ENCODE assay signal across 20 cellular contexts in genomic region chr11:122105009-122105828, GRCh38. TPM values are rescaled to one million over a fixed set of nuclear protein-coding genes. Genes with fewer than 3 reads are reported as not detected.
DNase-seq lines count a peak whose midpoint lies in the region; ATAC-seq and TF ChIP-seq lines count a peak whose summit lies in the region.
"Had no signal": no experiment of that assay in that cellular context is flagged by ENCODE, and none has a peak within 500 bp of the region (broad histone marks: within the 10 kb centered on the region; RNA-seq: fewer than 3 reads in every experiment).

No MANE protein-coding gene starts in this region.

- POLR2A ChIA-PET in RWPE1 (lab: Yijun Ruan, JAX; ENCODE audit: low non-redundant PET), result no interaction called here

- peaks cover 94% of the 10 kb centered on the region for H3K79me2 ChIP-seq in fibroblast of lung (ENCODE audit: control insufficient read depth, insufficient read depth, low read length)

- no peak overlapping the region for H3K9ac ChIP-seq in fibroblast of lung (ENCODE audit: insufficient read depth, low read length)

- no peak for TF ChIP-seq POLR2A in gastrocnemius medialis (IDR thresholded peaks at IDR 0.05)

- H3K9me3 ChIP-seq in fibroblast of lung (ENCODE audit: control insufficient read depth, insufficient read depth, low read depth, low read length) (no peaks in the 10 kb centered on the region), thoracic aorta (no peaks in the 10 kb centered on the region), gastrocnemius medialis (no peaks in the 10 kb centered on the region)
- H3K9me3 ChIP-seq: Caco-2, testis had no signal

- peak overlapping the region; percentile 8 for H3K4me2 ChIP-seq in fibroblast of lung (ENCODE audit: extremely low read depth, insufficient read depth, low read length)

- no peak overlapping the region for H3K4me3 ChIP-seq in fibroblast of lung (replicated peaks in 1 of 4; ENCODE audit: control extremely low read depth in 1 of 4, insufficient read depth in 1 of 4, low read depth in 3 of 4, low read length in 4 of 4)
- H3K4me3 ChIP-seq in thoracic aorta, result peak overlapping the region; percentile 13
- H3K4me3 ChIP-seq in gastrocnemius medialis, result no peak overlapping the region
- H3K4me3 ChIP-seq: testis had no signal

- CTCF ChIA-PET in RWPE1 (lab: Yijun Ruan, JAX), result no interaction called here

- H3K36me3 ChIP-seq in fibroblast of lung (ENCODE audit: control insufficient read depth, insufficient read depth, low read length), result peaks cover 11% of the 10 kb centered on the region
- H3K36me3 ChIP-seq in thoracic aorta, result no peaks in the 10 kb centered on the region
- H3K36me3 ChIP-seq in gastrocnemius medialis, result no peaks in the 10 kb centered on the region

- H3K27ac ChIP-seq in RWPE1 (peak overlapping the region; percentile 63), fibroblast of lung (ENCODE audit: insufficient read depth, low read length) (no peak overlapping the region), thoracic aorta (peak overlapping the region; percentile 71 to 96), gastrocnemius medialis (no peak overlapping the region)
- H3K27ac ChIP-seq: testis had no signal

- peaks cover 27% of the 10 kb centered on the region for H3K4me1 ChIP-seq in fibroblast of lung (ENCODE audit: control insufficient read depth, extremely low read depth, insufficient read depth, low read length)
- H3K4me1 ChIP-seq in thoracic aorta (ENCODE audit: control insufficient read depth in 1 of 2, low read depth in 2 of 2), result peaks cover 34 to 80% of the 10 kb centered on the region in 2 donors
- peaks cover 5 to 30% of the 10 kb centered on the region in 2 donors for H3K4me1 ChIP-seq in gastrocnemius medialis
- H3K4me1 ChIP-seq: Caco-2 had no signal

- in situ Hi-C loops in gastrocnemius medialis (cut with MboI; ENCODE audit: low sequenced_read_pairs in 4 of 4), result loop anchor here (10.0 to 25.0 kb wide), 4 partner anchors 100 to 450 kb away; no protein-coding TSS in a partner anchor

- H4K20me1 ChIP-seq in fibroblast of lung (ENCODE audit: control insufficient read depth, extremely low read depth, insufficient read depth, low read length), result no peaks in the 10 kb centered on the region

- peak; percentile 60 to 80 for DNase-seq in NCI-H2081 (lab: John Stamatoyannopoulos, UW)
- no peak for DNase-seq in NCI-H2081 treated with DMSO at 0.1 percent for 48 hours (lab: John Stamatoyannopoulos, UW)
- no peak for DNase-seq in RWPE1 (ENCODE audit: low spot score)
- DNase-seq in fibroblast of lung (ENCODE audit: low read depth in 2 of 2), result peak in 1 of 2 donors; percentile 73
- DNase-seq in thoracic aorta (ENCODE audit: low spot score), result peak; percentile 24
- DNase-seq in dedifferentiated amniotic fluid mesenchymal stem cell (ENCODE audit: extremely low spot score), result no peak
- DNase-seq in gastrocnemius medialis, result no peak
- DNase-seq in activated naive CD4-positive, alpha-beta T cell treated with Interleukin-2 at 50 U/mL for 16 hours, result no peak
- DNase-seq: 8988T; activated CD4-positive, alpha-beta T cell treated with anti-CD3 and anti-CD28 coated beads for 4 hours; activated T-cell treated with anti-CD3 and anti-CD28 coated beads, Interleukin-2, amount 50 U/mL, for 4 hours; Caco-2; effector CD8-positive, alpha-beta T cell; glutamatergic neuron; KBM-7; left colon; NCI-H2029 treated with DMSO at 0.1 percent for 48 hours; T-helper 17 cell; testis had no signal

- no peak for ATAC-seq in thoracic aorta (ENCODE audit: insufficient number of reproducible peaks, low FRiP score, low read depth)
- ATAC-seq in gastrocnemius medialis, result no peak
- ATAC-seq: activated T-cell treated with anti-CD3 and anti-CD28 coated beads, Interleukin-2, amount 50 U/mL, for 4 hours; left colon; T-helper 17 cell had no signal

- no peak overlapping the region for H2AFZ ChIP-seq in fibroblast of lung (ENCODE audit: low read length)

- no peak for TF ChIP-seq CTCF in RWPE1 (conservative IDR thresholded peaks at IDR 0.05; ENCODE audit: low read depth)
- no peak for TF ChIP-seq CTCF in fibroblast of lung (conservative IDR thresholded peaks at IDR 0.05 in 1 of 2, IDR thresholded peaks at IDR 0.05 in 1 of 2; ENCODE audit: low read depth in 1 of 2, low read length in 2 of 2)
- no peak for TF ChIP-seq CTCF in thoracic aorta (IDR thresholded peaks at IDR 0.05)
- TF ChIP-seq CTCF in gastrocnemius medialis (IDR thresholded peaks at IDR 0.05 in 4 of 5, conservative IDR thresholded peaks at IDR 0.05 in 1 of 5), result no peak

- H3K27me3 ChIP-seq in fibroblast of lung (ENCODE audit: control insufficient read depth, insufficient read depth, low read length), result no peaks in the 10 kb centered on the region
- H3K27me3 ChIP-seq in thoracic aorta (replicated peaks; ENCODE audit: insufficient read depth), result no peaks in the 10 kb centered on the region
- H3K27me3 ChIP-seq in gastrocnemius medialis, result no peaks in the 10 kb centered on the region
- H3K27me3 ChIP-seq: testis had no signal

- intact Hi-C loops in gastrocnemius medialis (cut with DNase I; ENCODE audit: low total_unique reads), result no loop called here

RNA-seq across cellular contexts. Expression of gene BLID, which starts 10.8 kb away (rescaled TPM):
- total RNA-seq in fibroblast of lung, result 3.6 and 7.9 TPM in 2 replicates
- 0.09 and 0.32 TPM in 2 replicates for polyA plus RNA-seq in fibroblast of lung
- 0.16 TPM in 1 of 2 replicates, not detected in the other for polyA plus RNA-seq in fibroblast of lung (2012)
- polyA minus RNA-seq in fibroblast of lung (ENCODE audit: low replicate concordance), result not detected in 2 replicates
- 10 to 100 TPM; 24.6 to 53.4 TPM for total RNA-seq in thoracic aorta
- under 1 TPM in 1 of 4 donors, not detected in 3; 0.66 TPM for total RNA-seq in gastrocnemius medialis
- total RNA-seq: activated T-cell treated with anti-CD3 and anti-CD28 coated beads, Interleukin-2, amount 50 U/mL, for 4 hours; Caco-2; left colon; neural crest cell; T-helper 17 cell had no signal

Comparison
In these comparisons a context has a peak if more than half of its experiments do, and no peak if none do; other contexts are left out.
1. DNase-seq: peak in NCI-H2081 (2 of 2) and thoracic aorta (single experiment); none in NCI-H2081 treated with DMSO at 0.1 percent for 48 hours (single experiment), RWPE1 (single experiment), dedifferentiated amniotic fluid mesenchymal stem cell (single experiment), gastrocnemius medialis (0 of 2) and activated naive CD4-positive, alpha-beta T cell treated with Interleukin-2 at 50 U/mL for 16 hours (single experiment).
2. H3K27ac ChIP-seq: peak in RWPE1 (single experiment) and thoracic aorta (2 of 2); none in fibroblast of lung (single experiment) and gastrocnemius medialis (0 of 4).